ENCODE assay signal across 9 cellular contexts in genomic region chr14:68507544-68508081, GRCh38.
A peak's percentile ranks its signal among the peaks of the same experiment; 100 is the strongest.
DNase-seq lines count a peak whose midpoint lies in the region; ATAC-seq and TF ChIP-seq lines count a peak whose summit lies in the region.
"Had no signal": no experiment of that assay in that cellular context is flagged by ENCODE, and none has a peak within 500 bp of the region (broad histone marks: within the 10 kb centered on the region; RNA-seq: fewer than 3 reads in every experiment).

No MANE protein-coding gene starts in this region.

- H3K9me3 ChIP-seq in BLaER1, result no peaks in the 10 kb centered on the region
- H3K9me3 ChIP-seq in Loucy (ENCODE audit: insufficient read depth, low read depth, low read length), result no peaks in the 10 kb centered on the region
- H3K9me3 ChIP-seq: neutrophil had no signal

- H3K4me1 ChIP-seq in BLaER1, result peaks cover 99% of the 10 kb centered on the region
- H3K4me1 ChIP-seq in Loucy (ENCODE audit: insufficient read depth, low read length, poor library complexity, severe bottlenecking), result peaks cover 25% of the 10 kb centered on the region

- H3K9ac ChIP-seq in BLaER1 (no peak overlapping the region), Loucy (ENCODE audit: low read depth, low read length, poor library complexity, severe bottlenecking) (no peak overlapping the region)

- H3K4me2 ChIP-seq in BLaER1, result peak overlapping the region; percentile 95
- peak overlapping the region; percentile 6 for H3K4me2 ChIP-seq in Loucy (ENCODE audit: low read depth, low read length, poor library complexity, severe bottlenecking)

- H2AFZ ChIP-seq in Loucy (ENCODE audit: low read length), result no peak overlapping the region

- POLR2A ChIA-PET in naive thymus-derived CD8-positive, alpha-beta T cell (lab: Charles Lee), result interaction anchor here (0.7 to 8.0 kb wide), 39 partner anchors 9 to 563 kb away, joined by 3 to 182 read pairs (median 5); partner anchors contain the start of gene ZFP36L1

- H3K27ac Mint-ChIP-seq in activated naive CD8-positive, alpha-beta T cell, result peak overlapping the region; percentile 77
- peak overlapping the region; percentile 76 to 96 (median 93) for H3K27ac Mint-ChIP-seq in naive thymus-derived CD8-positive, alpha-beta T cell

- no peaks in the 10 kb centered on the region for H3F3A ChIP-seq in Loucy (ENCODE audit: low read depth)

- H3K36me3 Mint-ChIP-seq in activated naive CD8-positive, alpha-beta T cell, result no peaks in the 10 kb centered on the region
- no peaks in the 10 kb centered on the region for H3K36me3 Mint-ChIP-seq in naive thymus-derived CD8-positive, alpha-beta T cell

- peaks cover 69% of the 10 kb centered on the region for H3K4me1 Mint-ChIP-seq in activated naive CD8-positive, alpha-beta T cell (ENCODE audit: low read depth)
- peaks cover 47 to 78% (median 76%) of the 10 kb centered on the region in 4 donors for H3K4me1 Mint-ChIP-seq in naive thymus-derived CD8-positive, alpha-beta T cell

- TF ChIP-seq CTCF in Loucy (conservative IDR thresholded peaks at IDR 0.05; ENCODE audit: low read length), result no peak

- H3K27me3 Mint-ChIP-seq in activated naive CD8-positive, alpha-beta T cell, result no peaks in the 10 kb centered on the region
- no peaks in the 10 kb centered on the region for H3K27me3 Mint-ChIP-seq in naive thymus-derived CD8-positive, alpha-beta T cell

- H4K20me1 ChIP-seq in BLaER1 (no peaks in the 10 kb centered on the region), Loucy (ENCODE audit: insufficient read depth, low read length, poor library complexity, severe bottlenecking) (no peaks in the 10 kb centered on the region)

- H3K4me3 Mint-ChIP-seq in activated naive CD8-positive, alpha-beta T cell, result peak overlapping the region; percentile 62
- peak overlapping the region; percentile 58 to 85 (median 78) for H3K4me3 Mint-ChIP-seq in naive thymus-derived CD8-positive, alpha-beta T cell

- H3K27me3 ChIP-seq in BLaER1 (no peaks in the 10 kb centered on the region), Loucy (ENCODE audit: insufficient read depth, low read length, poor library complexity, severe bottlenecking) (no peaks in the 10 kb centered on the region)
- H3K27me3 ChIP-seq: neutrophil had no signal

- H3K4me3 ChIP-seq in BLaER1, result no peak overlapping the region
- no peak overlapping the region for H3K4me3 ChIP-seq in Loucy (ENCODE audit: low read length, poor library complexity, severe bottlenecking)

- H3K9me3 Mint-ChIP-seq in activated naive CD8-positive, alpha-beta T cell (ENCODE audit: low read depth), result no peaks in the 10 kb centered on the region
- no peaks in the 10 kb centered on the region for H3K9me3 Mint-ChIP-seq in naive thymus-derived CD8-positive, alpha-beta T cell

- ATAC-seq in naive thymus-derived CD8-positive, alpha-beta T cell, result peak; percentile 50 to 65
- no peak for ATAC-seq in GM19023 (IDR thresholded peaks at IDR 0.05; ENCODE audit: unreplicated experiment)
- no peak for ATAC-seq in GM19455 (IDR thresholded peaks at IDR 0.05; ENCODE audit: unreplicated experiment)
- no peak for ATAC-seq in left lobe of liver
- no peak for ATAC-seq in GM18502 (IDR thresholded peaks at IDR 0.05; ENCODE audit: poor library complexity, unreplicated experiment)

- H3K36me3 ChIP-seq in BLaER1, result no peaks in the 10 kb centered on the region
- no peaks in the 10 kb centered on the region for H3K36me3 ChIP-seq in Loucy (ENCODE audit: insufficient read depth, low read length)
- H3K36me3 ChIP-seq: neutrophil had no signal

- peak overlapping the region; percentile 91 for H3K27ac ChIP-seq in BLaER1
- H3K27ac ChIP-seq: neutrophil had no signal

- H3K9me2 ChIP-seq in Loucy (replicated peaks; ENCODE audit: low read depth, low read length), result no peaks in the 10 kb centered on the region

- DNase-seq in naive thymus-derived CD8-positive, alpha-beta T cell, result peak in 8 of 10 donors; percentile 23 to 62 (median 48)
- DNase-seq in left lobe of liver (ENCODE audit: low spot score), result no peak

- no peaks in the 10 kb centered on the region for H3K79me2 ChIP-seq in Loucy (ENCODE audit: insufficient read depth, low read length)

Comparison
In these comparisons a context has a peak if more than half of its experiments do, and no peak if none do; other contexts are left out.
1. ATAC-seq: peak in naive thymus-derived CD8-positive, alpha-beta T cell (2 of 2); none in GM19023 (single experiment), GM19455 (single experiment), left lobe of liver (single experiment) and GM18502 (single experiment).